ENCODE assay signal across 15 cellular contexts in the genomic region with DNA sequence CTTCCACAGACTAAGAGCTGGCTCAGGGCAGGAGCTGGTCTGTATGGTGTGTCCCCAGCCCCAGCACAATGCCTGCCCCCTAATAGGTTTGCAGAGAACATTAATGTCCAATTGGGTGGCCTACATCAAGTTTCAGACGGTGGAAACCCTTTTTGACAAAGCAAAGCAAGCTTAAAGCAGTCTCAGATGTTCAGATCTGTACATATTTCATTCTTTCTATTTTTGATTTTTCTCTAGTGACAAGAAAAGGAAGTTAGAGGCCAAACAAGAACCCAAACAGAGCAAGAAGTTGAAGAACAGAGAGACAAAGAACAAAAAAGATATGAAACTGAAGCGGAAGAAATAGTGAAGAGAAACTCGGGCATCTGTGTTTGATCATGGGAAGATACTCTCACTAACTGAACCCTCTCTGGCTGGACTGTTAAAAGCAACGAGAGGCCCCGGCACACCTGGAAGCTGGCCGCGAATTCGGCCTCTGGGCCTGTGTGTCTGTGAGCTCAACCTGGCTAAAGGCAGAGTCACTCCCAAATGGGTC. TPM values are rescaled to one million over a fixed set of nuclear protein-coding genes. Genes with fewer than 3 reads are reported as not detected.
DNase-seq lines count a peak whose midpoint lies in the region; ATAC-seq and TF ChIP-seq lines count a peak whose summit lies in the region.
"Had no signal": no experiment of that assay in that cellular context is flagged by ENCODE, and none has a peak within 500 bp of the region (broad histone marks: within the 10 kb centered on the region; RNA-seq: fewer than 3 reads in every experiment).

No MANE protein-coding gene starts in this region.

- H3K27me3 Mint-ChIP-seq in IgD-negative memory B cell, result no peaks in the 10 kb centered on the region
- H3K27me3 Mint-ChIP-seq: T-cell had no signal

- no peak for TF ChIP-seq CTCF in cardiac muscle cell (IDR thresholded peaks at IDR 0.05; ENCODE audit: low read depth, low read length)
- TF ChIP-seq CTCF in left ventricle myocardium inferior (IDR thresholded peaks at IDR 0.05; ENCODE audit: borderline replicate concordance), result no peak
- no peak for TF ChIP-seq CTCF in upper lobe of right lung (IDR thresholded peaks at IDR 0.05)

- H3K4me1 ChIP-seq in cardiac muscle cell (ENCODE audit: low read depth) (peaks cover 46% of the 10 kb centered on the region), left ventricle myocardium inferior (peaks cover 18% of the 10 kb centered on the region), upper lobe of right lung (no peaks in the 10 kb centered on the region)
- H3K4me1 ChIP-seq: body of pancreas, tibial artery had no signal

- H3K9me3 ChIP-seq in cardiac muscle cell (ENCODE audit: low read depth) (no peaks in the 10 kb centered on the region), left ventricle myocardium inferior (replicated peaks) (no peaks in the 10 kb centered on the region), upper lobe of right lung (no peaks in the 10 kb centered on the region)
- H3K9me3 ChIP-seq: body of pancreas, tibial artery had no signal

- H3K27ac Mint-ChIP-seq in IgD-negative memory B cell, result peak overlapping the region; percentile 28 to 89 (median 29)

- H3K27ac ChIP-seq in cardiac muscle cell, result peak overlapping the region; percentile 65
- no peak overlapping the region for H3K27ac ChIP-seq in left ventricle myocardium inferior (replicated peaks)
- H3K27ac ChIP-seq in upper lobe of right lung, result no peak overlapping the region
- H3K27ac ChIP-seq: body of pancreas, tibial artery had no signal

- no peak for DNase-seq in cardiac muscle cell (ENCODE audit: low read depth in 1 of 2, low spot score in 1 of 2)
- no peak for DNase-seq in left ventricle myocardium inferior
- no peak for DNase-seq in upper lobe of right lung
- no peak for DNase-seq in NCI-H510A (lab: John Stamatoyannopoulos, UW)
- no peak for DNase-seq in NCI-H1694 (lab: John Stamatoyannopoulos, UW)
- DNase-seq in activated CD4-positive, CD25-positive, alpha-beta regulatory T cell (lab: John Stamatoyannopoulos, UW), result no peak
- DNase-seq: activated CD4-positive, alpha-beta T cell treated with anti-CD3 and anti-CD28 coated beads for 4 hours; body of pancreas; mesenchymal stem cell; occipital lobe; PC-3; T-cell; tibial artery had no signal

- intact Hi-C loops in left ventricle myocardium inferior (cut with micrococcal nuclease), result no loop called here
- intact Hi-C loops in upper lobe of right lung (cut with DNase I), result no loop called here

- peak; percentile 52 for ATAC-seq in HG02642 (IDR thresholded peaks at IDR 0.05; ENCODE audit: poor library complexity, unreplicated experiment)
- no peak for ATAC-seq in upper lobe of right lung
- ATAC-seq: body of pancreas, PC-3, T-cell had no signal

- H3K4me1 Mint-ChIP-seq in IgD-negative memory B cell, result peaks cover 13 to 16% (median 14%) of the 10 kb centered on the region in 3 donors
- H3K4me1 Mint-ChIP-seq: T-cell had no signal

- no peaks in the 10 kb centered on the region for H3K36me3 Mint-ChIP-seq in IgD-negative memory B cell

- peaks cover 24% of the 10 kb centered on the region for H3K36me3 ChIP-seq in cardiac muscle cell
- peaks cover 99% of the 10 kb centered on the region for H3K36me3 ChIP-seq in left ventricle myocardium inferior
- peaks cover 92% of the 10 kb centered on the region for H3K36me3 ChIP-seq in upper lobe of right lung

- no peaks in the 10 kb centered on the region for H3K9me3 Mint-ChIP-seq in IgD-negative memory B cell
- H3K9me3 Mint-ChIP-seq: T-cell had no signal

- H3K27me3 ChIP-seq in cardiac muscle cell, result no peaks in the 10 kb centered on the region
- no peaks in the 10 kb centered on the region for H3K27me3 ChIP-seq in left ventricle myocardium inferior (ENCODE audit: low read depth)
- no peaks in the 10 kb centered on the region for H3K27me3 ChIP-seq in upper lobe of right lung
- H3K27me3 ChIP-seq: body of pancreas, tibial artery had no signal

- H3K4me3 ChIP-seq in cardiac muscle cell (no peak overlapping the region), left ventricle myocardium inferior (no peak overlapping the region), upper lobe of right lung (no peak overlapping the region)
- H3K4me3 ChIP-seq: body of pancreas, tibial artery had no signal

- H3K4me3 Mint-ChIP-seq in IgD-negative memory B cell, result peak overlapping the region in 2 of 4 donors; percentile 0 to 38
- H3K4me3 Mint-ChIP-seq: T-cell had no signal

RNA-seq across cellular contexts. Expression of a gene that starts 40.5 kb away (rescaled TPM):
- total RNA-seq in cardiac muscle cell (19.2 and 23.6 TPM in 2 replicates), left ventricle myocardium inferior (22.3 TPM), upper lobe of right lung (42.9 TPM)
- polyA plus RNA-seq in cardiac muscle cell (19.4 and 28.0 TPM in 2 replicates), IgD-negative memory B cell (35.7 TPM)
